ENCODE assay signal across 11 cellular contexts in genomic region chr7:44383566-44383965, GRCh38. TPM values are rescaled to one million over a fixed set of nuclear protein-coding genes. Genes with fewer than 3 reads are reported as not detected.
DNase-seq lines count a peak whose midpoint lies in the region; FAIRE-seq and TF ChIP-seq lines count a peak whose summit lies in the region.
"Had no signal": no experiment of that assay in that cellular context is flagged by ENCODE, and none has a peak within 500 bp of the region (broad histone marks: within the 10 kb centered on the region; RNA-seq: fewer than 3 reads in every experiment).

No MANE protein-coding gene starts in this region.

- H3F3A ChIP-seq in PC-9 (ENCODE audit: insufficient read depth, low read depth) = peaks cover 11% of the 10 kb centered on the region; the same call in 1 of the 2 replicates

- H3K79me2 ChIP-seq in PC-9 (ENCODE audit: low read depth) = no peaks in the 10 kb centered on the region

- DNase-seq in AG08396 (ENCODE audit: low spot score) (peak; percentile 75), PC-9 (peak in 1 of 2 experiments; percentile 48), ecto neural progenitor cell (ENCODE audit: low spot score) (peak; percentile 30), midbrain (lab: John Stamatoyannopoulos, UW) (peak; percentile 20), NCI-H1092 treated with DMSO at 0.1 percent for 48 hours (lab: John Stamatoyannopoulos, UW) (no peak), GM19239 (ENCODE audit: insufficient read length, low spot score) (no peak), A673 (ENCODE audit: low spot score) (no peak)
- no peak for DNase-seq in activated naive CD4-positive, alpha-beta T cell (lab: John Stamatoyannopoulos, UW)
- DNase-seq: NCI-H187 treated with DMSO at 0.1 percent for 48 hours, SHP77 treated with DMSO at 0.1 percent for 48 hours had no signal

- H3K4me3 ChIP-seq in PC-9 (no peak overlapping the region), A673 (ENCODE audit: low read depth, low read length, poor library complexity, severe bottlenecking) (no peak overlapping the region)

- H3K4me2 ChIP-seq in PC-9 = no peak overlapping the region

- intact Hi-C loops in PC-9 (cut with micrococcal nuclease; ENCODE audit: unreplicated experiment) (loop anchor here (5.0 kb wide), 1 partner anchor 141 kb away; no protein-coding TSS in a partner anchor), A673 (cut with micrococcal nuclease; ENCODE audit: unreplicated experiment) (no loop called here)

- H3K27ac ChIP-seq in PC-9 = no peak overlapping the region
- no peak overlapping the region for H3K27ac ChIP-seq in A673 (ENCODE audit: low read depth, low read length, poor library complexity, severe bottlenecking)

- H3K4me1 ChIP-seq in PC-9 (replicated peaks; ENCODE audit: insufficient read depth) (peaks cover 31% of the 10 kb centered on the region), A673 (ENCODE audit: insufficient read depth, low read length, poor library complexity, severe bottlenecking) (no peaks in the 10 kb centered on the region)

- no peak for TF ChIP-seq CTCF in PC-9 (conservative IDR thresholded peaks at IDR 0.05)
- TF ChIP-seq CTCF in A673 (conservative IDR thresholded peaks at IDR 0.05; ENCODE audit: low read depth, low read length) = no peak

- H4K20me1 ChIP-seq in PC-9 (ENCODE audit: insufficient read depth) = no peaks in the 10 kb centered on the region

- H3K27me3 ChIP-seq in PC-9 (ENCODE audit: insufficient read depth, low read depth) (no peaks in the 10 kb centered on the region), A673 (replicated peaks; ENCODE audit: insufficient read depth, low read depth, low read length, poor library complexity) (no peaks in the 10 kb centered on the region)

- FAIRE-seq in GM19239 (lab: Jason Lieb, UNC) = no peak
- FAIRE-seq: H1 had no signal

- POLR2A ChIA-PET in PC-9 (lab: Charles Lee; ENCODE audit: unreplicated experiment) = interaction anchor here (0.8 kb wide), 1 partner anchor 590 kb away, joined by 4 read pairs; no protein-coding TSS in a partner anchor
- POLR2A ChIA-PET in A673 (lab: Charles Lee; ENCODE audit: low non-redundant PET) = no interaction called here

- 0 out of 2 replicates have a peak, but pooled peaks cover 10% of the 10 kb centered on the region for H3K36me3 ChIP-seq in PC-9 (ENCODE audit: low read depth)
- peaks cover 2% of the 10 kb centered on the region for H3K36me3 ChIP-seq in A673 (ENCODE audit: insufficient read depth, low read length, poor library complexity, severe bottlenecking)

- CTCF ChIA-PET in PC-9 (lab: Charles Lee) = interaction anchor here (1.1 kb wide), 1 partner anchor 9 kb away, joined by 3 read pairs; no protein-coding TSS in a partner anchor
- CTCF ChIA-PET in A673 (lab: Charles Lee) = no interaction called here

- BruUV-seq in PC-9 (replicated peaks; lab: Mats Ljungman, UMichigan) (TSS peak; percentile 4), A673 (replicated peaks; lab: Mats Ljungman, UMichigan) (no TSS peak)

- no peak overlapping the region for H2AFZ ChIP-seq in PC-9

- no peaks in the 10 kb centered on the region for H3K9me2 ChIP-seq in PC-9 (ENCODE audit: insufficient read depth)

- H3K9me3 ChIP-seq in PC-9 (ENCODE audit: insufficient read depth, low read depth) = no peaks in the 10 kb centered on the region
- H3K9me3 ChIP-seq in A673 (ENCODE audit: low read depth, low read length, poor library complexity, severe bottlenecking) = no peaks in the 10 kb centered on the region

RNA-seq across cellular contexts. Expression of gene CAMK2B, which starts 58.2 kb away (rescaled TPM):
- total RNA-seq in PC-9 (2021) (0.13 and 0.15 TPM in 2 replicates), A673 (2021) (0.13 and 0.42 TPM in 2 replicates)

Comparison
In these comparisons a context has a peak if more than half of its experiments do, and no peak if none do; other contexts are left out.
1. DNase-seq: peak in AG08396 (single experiment), ecto neural progenitor cell (single experiment) and midbrain (single experiment); none in NCI-H1092 treated with DMSO at 0.1 percent for 48 hours (single experiment), activated naive CD4-positive, alpha-beta T cell (0 of 4), GM19239 (single experiment) and A673 (single experiment).